In the genomic region with DNA sequence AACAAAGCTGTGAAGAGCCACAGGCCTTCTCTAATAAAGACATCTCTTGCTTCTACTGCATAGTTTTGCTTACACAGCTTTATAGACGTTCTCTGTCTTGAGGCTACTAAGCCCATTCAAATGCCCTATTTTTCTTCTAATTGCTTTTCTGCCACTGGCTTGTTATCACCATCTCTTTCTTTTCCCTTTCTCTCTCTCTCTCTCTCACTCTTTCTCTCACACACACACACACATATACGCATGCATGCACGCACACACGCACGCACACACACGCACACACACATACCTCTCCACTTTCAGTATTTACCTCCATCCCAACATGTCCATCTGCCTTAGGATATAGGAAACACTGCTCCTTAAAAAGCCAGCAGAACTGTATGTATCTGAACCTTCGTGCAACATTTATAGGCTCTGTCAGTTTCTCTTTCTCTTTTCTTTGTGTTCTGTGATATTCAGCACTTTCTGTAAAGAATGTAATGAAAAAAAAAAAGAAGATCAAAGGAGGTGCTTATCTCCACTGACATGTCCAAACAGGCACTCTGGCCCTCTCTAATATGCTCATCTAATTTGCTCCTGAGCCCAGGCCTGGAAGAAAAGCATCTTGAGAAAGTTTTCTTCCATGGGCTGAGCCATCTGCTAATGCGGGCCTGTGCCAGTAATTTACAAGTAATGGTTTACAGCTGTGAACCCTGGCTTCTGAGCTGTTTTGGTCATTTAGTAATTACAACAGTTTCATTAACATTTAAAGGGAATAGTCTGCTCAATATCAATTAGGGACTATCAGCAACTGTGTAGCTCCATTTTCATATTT, we compare ENCODE assay signal across 1 cellular context.
TF ChIP-seq lines count a peak whose summit lies in the region.

No MANE protein-coding gene starts in this region.

TF ChIP-seq in SK-N-SH treated with all-trans-retinoic acid at 6 μM for 48 hours, 23 proteins besides CTCF, POLR2A, EP300 and RAD21 (continued from another document):
- no peak for TF ChIP-seq PPARA (CRISPR knock-in tag; IDR thresholded peaks at IDR 0.05; ENCODE audit: borderline replicate concordance)
- no peak for TF ChIP-seq GLIS3 (CRISPR knock-in tag; IDR thresholded peaks at IDR 0.05)
- TF ChIP-seq, protein P1, sequence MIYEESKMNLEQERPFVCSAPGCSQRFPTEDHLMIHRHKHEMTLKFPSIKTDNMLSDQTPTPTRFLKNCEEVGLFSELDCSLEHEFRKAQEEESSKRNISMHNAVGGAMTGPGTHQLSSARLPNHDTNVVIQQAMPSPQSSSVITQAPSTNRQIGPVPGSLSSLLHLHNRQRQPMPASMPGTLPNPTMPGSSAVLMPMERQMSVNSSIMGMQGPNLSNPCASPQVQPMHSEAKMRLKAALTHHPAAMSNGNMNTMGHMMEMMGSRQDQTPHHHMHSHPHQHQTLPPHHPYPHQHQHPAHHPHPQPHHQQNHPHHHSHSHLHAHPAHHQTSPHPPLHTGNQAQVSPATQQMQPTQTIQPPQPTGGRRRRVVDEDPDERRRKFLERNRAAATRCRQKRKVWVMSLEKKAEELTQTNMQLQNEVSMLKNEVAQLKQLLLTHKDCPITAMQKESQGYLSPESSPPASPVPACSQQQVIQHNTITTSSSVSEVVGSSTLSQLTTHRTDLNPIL (CRISPR knock-in tag; IDR thresholded peaks at IDR 0.05; ENCODE audit: low read depth): no peak
- TF ChIP-seq CSDC2 (CRISPR knock-in tag; IDR thresholded peaks at IDR 0.05): no peak
- TF ChIP-seq, protein P2, sequence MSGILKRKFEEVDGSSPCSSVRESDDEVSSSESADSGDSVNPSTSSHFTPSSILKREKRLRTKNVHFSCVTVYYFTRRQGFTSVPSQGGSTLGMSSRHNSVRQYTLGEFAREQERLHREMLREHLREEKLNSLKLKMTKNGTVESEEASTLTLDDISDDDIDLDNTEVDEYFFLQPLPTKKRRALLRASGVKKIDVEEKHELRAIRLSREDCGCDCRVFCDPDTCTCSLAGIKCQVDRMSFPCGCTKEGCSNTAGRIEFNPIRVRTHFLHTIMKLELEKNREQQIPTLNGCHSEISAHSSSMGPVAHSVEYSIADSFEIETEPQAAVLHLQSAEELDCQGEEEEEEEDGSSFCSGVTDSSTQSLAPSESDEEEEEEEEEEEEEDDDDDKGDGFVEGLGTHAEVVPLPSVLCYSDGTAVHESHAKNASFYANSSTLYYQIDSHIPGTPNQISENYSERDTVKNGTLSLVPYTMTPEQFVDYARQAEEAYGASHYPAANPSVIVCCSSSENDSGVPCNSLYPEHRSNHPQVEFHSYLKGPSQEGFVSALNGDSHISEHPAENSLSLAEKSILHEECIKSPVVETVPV (CRISPR knock-in tag; IDR thresholded peaks at IDR 0.05): no peak
